Comparison of ENCODE assay signal across 1 cellular context in the genomic region with DNA sequence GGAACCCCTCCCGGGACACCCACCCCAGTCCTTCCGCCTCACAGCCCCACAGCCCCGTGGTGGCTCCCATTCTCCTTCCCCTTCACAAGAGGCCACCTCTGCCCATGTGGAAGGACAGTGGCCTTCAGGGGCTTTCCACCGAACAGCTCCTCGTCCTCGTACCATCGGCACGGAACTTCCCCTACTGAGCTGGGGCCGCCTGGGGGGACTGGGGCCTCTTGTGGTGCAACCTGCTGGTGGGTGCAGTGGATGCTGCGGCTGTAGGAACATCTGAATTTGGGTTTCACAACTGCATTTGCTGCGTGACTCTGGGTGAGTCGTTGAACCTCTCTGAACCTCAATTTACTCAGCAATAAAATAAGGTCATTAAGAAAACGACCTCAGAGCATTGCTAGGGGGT.
TF ChIP-seq lines count a peak whose summit lies in the region.

No MANE protein-coding gene starts in this region.

TF ChIP-seq in HepG2, 621 proteins besides CTCF, POLR2A, EP300 and RAD21:
- TF ChIP-seq ZNF768 (CRISPR knock-in tag; IDR thresholded peaks at IDR 0.05) (peak; percentile 68), NONO (IDR thresholded peaks at IDR 0.05) (no peak), NONO (CRISPR knock-in tag; conservative IDR thresholded peaks at IDR 0.05) (no peak), TRIM22 (IDR thresholded peaks at IDR 0.05) (no peak)
